1 cellular context compared by ENCODE assay signal in genomic region chr11:72752088-72752914, GRCh38.
TF ChIP-seq lines count a peak whose summit lies in the region.

Gene ARAP1, minus strand, starts transcription at chr11:72752408. Its CDS starts 25,280 bp downstream, at chr11:72727128.

TF ChIP-seq in K562, 482 proteins besides CTCF, POLR2A, EP300 and RAD21 (continued from another document):
- TF ChIP-seq ZNF740 (CRISPR knock-in tag; IDR thresholded peaks at IDR 0.05) (peak; percentile 23; the same call in 1 of the 2 replicates), ZNF740 (tag; IDR thresholded peaks at IDR 0.05) (peak in 1 of 2 experiments; percentile 61; a peak in 1 of 4 replicates), MNT (conservative IDR thresholded peaks at IDR 0.05) (peak; percentile 88 to 93), MYC (IDR thresholded peaks at IDR 0.05; ENCODE audit: low read depth, low read length) (no peak; the same call in 1 of the 2 replicates), MYC (CRISPR knock-in tag; IDR thresholded peaks at IDR 0.05; ENCODE audit: borderline replicate concordance, low read depth) (peak; percentile 72; the same call in 1 of the 2 replicates), TFE3 (CRISPR knock-in tag; IDR thresholded peaks at IDR 0.05) (peak; percentile 88), TARDBP (IDR thresholded peaks at IDR 0.05) (0 out of 2 replicates have a peak, but pooled peaks have one; percentile 43), ZFX (CRISPR knock-in tag; IDR thresholded peaks at IDR 0.05) (peak; percentile 75), NONO (IDR thresholded peaks at IDR 0.05; ENCODE audit: low read depth in 2 of 2, low read length in 1 of 2) (0 out of 4 replicates have a peak, but pooled peaks of 1 of the 2 experiments have one; percentile 8), NBN (IDR thresholded peaks at IDR 0.05; ENCODE audit: low read depth) (no peak), KDM4B (IDR thresholded peaks at IDR 0.05; ENCODE audit: borderline replicate concordance in 2 of 2, low read depth in 1 of 2) (peak in 1 of 2 experiments; percentile 86; a peak in 2 of 4 replicates), BCOR (IDR thresholded peaks at IDR 0.05) (peak; percentile 97), EGR1 (conservative IDR thresholded peaks at IDR 0.05) (peak; percentile 50), ZNF347 (CRISPR knock-in tag; IDR thresholded peaks at IDR 0.05; ENCODE audit: low read depth) (no peak), ZNF324 (CRISPR knock-in tag; IDR thresholded peaks at IDR 0.05) (no peak), RBM17 (IDR thresholded peaks at IDR 0.05; ENCODE audit: borderline replicate concordance, low read depth, low read length) (no peak), ELF4 (CRISPR knock-in tag; IDR thresholded peaks at IDR 0.05) (0 out of 2 replicates have a peak, but pooled peaks have one; percentile 7), EP400 (IDR thresholded peaks at IDR 0.05) (peak; percentile 58; the same call in 1 of the 2 replicates), RCOR1 (IDR thresholded peaks at IDR 0.05; ENCODE audit: borderline replicate concordance in 1 of 2, low read depth in 2 of 2, low read length in 2 of 2) (peak in 1 of 2 experiments; percentile 73; a peak in 2 of 4 replicates), TAF1 (IDR thresholded peaks at IDR 0.05; ENCODE audit: control insufficient read depth, extremely low read depth, insufficient read depth, low read length, severe bottlenecking) (peak; percentile 37), NCOA4 (IDR thresholded peaks at IDR 0.05; ENCODE audit: partially characterized antibody) (no peak), ARID1B (IDR thresholded peaks at IDR 0.05) (peak; percentile 14; the same call in 1 of the 2 replicates), POLR2G (IDR thresholded peaks at IDR 0.05; ENCODE audit: low read depth, low read length) (peak; percentile 86), ZNF253 (CRISPR knock-in tag; conservative IDR thresholded peaks at IDR 0.05) (no peak)
- TF ChIP-seq, protein P1, sequence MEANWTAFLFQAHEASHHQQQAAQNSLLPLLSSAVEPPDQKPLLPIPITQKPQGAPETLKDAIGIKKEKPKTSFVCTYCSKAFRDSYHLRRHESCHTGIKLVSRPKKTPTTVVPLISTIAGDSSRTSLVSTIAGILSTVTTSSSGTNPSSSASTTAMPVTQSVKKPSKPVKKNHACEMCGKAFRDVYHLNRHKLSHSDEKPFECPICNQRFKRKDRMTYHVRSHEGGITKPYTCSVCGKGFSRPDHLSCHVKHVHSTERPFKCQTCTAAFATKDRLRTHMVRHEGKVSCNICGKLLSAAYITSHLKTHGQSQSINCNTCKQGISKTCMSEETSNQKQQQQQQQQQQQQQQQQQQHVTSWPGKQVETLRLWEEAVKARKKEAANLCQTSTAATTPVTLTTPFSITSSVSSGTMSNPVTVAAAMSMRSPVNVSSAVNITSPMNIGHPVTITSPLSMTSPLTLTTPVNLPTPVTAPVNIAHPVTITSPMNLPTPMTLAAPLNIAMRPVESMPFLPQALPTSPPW (CRISPR knock-in tag; IDR thresholded peaks at IDR 0.05) = peak; percentile 99
- TF ChIP-seq, protein P2, sequence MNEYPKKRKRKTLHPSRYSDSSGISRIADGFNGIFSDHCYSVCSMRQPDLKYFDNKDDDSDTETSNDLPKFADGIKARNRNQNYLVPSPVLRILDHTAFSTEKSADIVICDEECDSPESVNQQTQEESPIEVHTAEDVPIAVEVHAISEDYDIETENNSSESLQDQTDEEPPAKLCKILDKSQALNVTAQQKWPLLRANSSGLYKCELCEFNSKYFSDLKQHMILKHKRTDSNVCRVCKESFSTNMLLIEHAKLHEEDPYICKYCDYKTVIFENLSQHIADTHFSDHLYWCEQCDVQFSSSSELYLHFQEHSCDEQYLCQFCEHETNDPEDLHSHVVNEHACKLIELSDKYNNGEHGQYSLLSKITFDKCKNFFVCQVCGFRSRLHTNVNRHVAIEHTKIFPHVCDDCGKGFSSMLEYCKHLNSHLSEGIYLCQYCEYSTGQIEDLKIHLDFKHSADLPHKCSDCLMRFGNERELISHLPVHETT (CRISPR knock-in tag; conservative IDR thresholded peaks at IDR 0.05 in 1 of 2, IDR thresholded peaks at IDR 0.05 in 1 of 2) = peak in 1 of 2 experiments; percentile 28; a peak in 1 of 4 replicates
TF ChIP-seq in K562: peak in this region for 79.
